In genomic region chr9:136143215-136144001, GRCh38 we compare ENCODE assay signal across 10 cellular contexts. TPM values are rescaled to one million over a fixed set of nuclear protein-coding genes. Genes with fewer than 3 reads are reported as not detected.
A peak's percentile ranks its signal among the peaks of the same experiment; 100 is the strongest.
DNase-seq lines count a peak whose midpoint lies in the region; TF ChIP-seq lines count a peak whose summit lies in the region.
"Had no signal": no experiment of that assay in that cellular context is flagged by ENCODE, and none has a peak within 500 bp of the region (broad histone marks: within the 10 kb centered on the region; RNA-seq: fewer than 3 reads in every experiment).

No MANE protein-coding gene starts in this region.

- DNase-seq in ELF-1 (ENCODE audit: low read depth, low spot score) = peak; percentile 78
- DNase-seq in WERI-Rb-1 = peak; percentile 89
- DNase-seq in left kidney (ENCODE audit: low read depth, low spot score) = peak; percentile 86
- DNase-seq in NCI-H2029 (lab: John Stamatoyannopoulos, UW) = no peak
- DNase-seq in uterus = no peak
- no peak for DNase-seq in stimulated activated CD4-positive, alpha-beta T cell treated with anti-CD3 and anti-CD28 coated beads, Interleukin-4, amount 100 ng/mL, for 4 hours
- no peak for DNase-seq in testis
- DNase-seq: occipital lobe had no signal

- H3K4me3 ChIP-seq in HUES48 (ENCODE audit: low read depth, low read length) = 0 out of 2 replicates have a peak overlapping the region, but pooled peaks have one; percentile 12
- H3K4me3 ChIP-seq in WERI-Rb-1 (ENCODE audit: low read depth, low read length) = no peak overlapping the region
- H3K4me3 ChIP-seq in uterus = no peak overlapping the region
- no peak overlapping the region for H3K4me3 ChIP-seq in testis
- H3K4me3 ChIP-seq: SJSA1 had no signal

- WGBS in testis, 2 donors = 59 to 82% methylated on average over 16 of the region's 16 CpGs

- intact Hi-C loops in uterus (cut with DNase I; ENCODE audit: low total_unique reads) = no loop called here
- intact Hi-C loops in testis (cut with DNase I; ENCODE audit: low total_unique reads) = no loop called here

- TF ChIP-seq CTCF in WERI-Rb-1 (IDR thresholded peaks at IDR 0.05; ENCODE audit: low read depth, low read length) (peak; percentile 84), uterus (IDR thresholded peaks at IDR 0.05) (no peak), testis (IDR thresholded peaks at IDR 0.05) (peak in 1 of 3 experiments; percentile 13)

- H3K27me3 ChIP-seq in HUES48 (ENCODE audit: control insufficient read depth, insufficient read depth, low read length) = no peaks in the 10 kb centered on the region; the same call in 1 of the 2 replicates
- no peaks in the 10 kb centered on the region for H3K27me3 ChIP-seq in WERI-Rb-1 (ENCODE audit: insufficient read depth, low read depth, severe bottlenecking)
- H3K27me3 ChIP-seq in uterus = no peaks in the 10 kb centered on the region
- no peaks in the 10 kb centered on the region for H3K27me3 ChIP-seq in testis

- H3K27ac ChIP-seq in HUES48 (ENCODE audit: low read depth, low read length) (no peak overlapping the region), WERI-Rb-1 (peak overlapping the region; percentile 68), uterus (no peak overlapping the region), testis (no peak overlapping the region)
- H3K27ac ChIP-seq: SJSA1 had no signal

- no peaks in the 10 kb centered on the region for H3K9me3 ChIP-seq in HUES48 (ENCODE audit: control insufficient read depth, insufficient read depth, low read length)
- no peaks in the 10 kb centered on the region for H3K9me3 ChIP-seq in WERI-Rb-1 (ENCODE audit: severe bottlenecking)
- no peaks in the 10 kb centered on the region for H3K9me3 ChIP-seq in uterus
- H3K9me3 ChIP-seq in testis = no peaks in the 10 kb centered on the region
- H3K9me3 ChIP-seq: SJSA1 had no signal

- no peak overlapping the region for H3K9ac ChIP-seq in HUES48 (ENCODE audit: low read depth, low read length)

- H3K36me3 ChIP-seq in HUES48 (ENCODE audit: control insufficient read depth, insufficient read depth, low read length) = no peaks in the 10 kb centered on the region
- no peaks in the 10 kb centered on the region for H3K36me3 ChIP-seq in WERI-Rb-1
- no peaks in the 10 kb centered on the region for H3K36me3 ChIP-seq in uterus
- no peaks in the 10 kb centered on the region for H3K36me3 ChIP-seq in testis (ENCODE audit: low read depth, missing control alignments)
- H3K36me3 ChIP-seq: SJSA1 had no signal

- TF ChIP-seq POLR2A in uterus (IDR thresholded peaks at IDR 0.05) (no peak), testis (IDR thresholded peaks at IDR 0.05) (no peak)

- H3K4me1 ChIP-seq in HUES48 (ENCODE audit: control insufficient read depth, insufficient read depth, low read length) = peaks cover 20% of the 10 kb centered on the region
- no peaks in the 10 kb centered on the region for H3K4me1 ChIP-seq in uterus
- no peaks in the 10 kb centered on the region for H3K4me1 ChIP-seq in testis
- H3K4me1 ChIP-seq: SJSA1 had no signal

RNA-seq across cellular contexts. Expression of gene TMEM250, which starts 24.7 kb away (rescaled TPM):
- total RNA-seq in uterus (10 to 100 TPM; 14.7 to 42.0 (median 28.0) TPM), testis (10 to 100 TPM; 57.8 to 73.0 TPM)
- 29.4 TPM for polyA plus RNA-seq in testis (ENCODE audit: insufficient read depth, low read depth, low replicate concordance)

RNA-seq across cellular contexts. Expression of gene NACC2, which starts 48.3 kb away (rescaled TPM):
- total RNA-seq in uterus (10 to 100 TPM in 3 of 4 donors, 1 to 10 TPM in 1; 8.2 to 57.5 (median 19.1) TPM), testis (10 to 100 TPM; 49.5 to 49.7 TPM)
- 29.3 TPM for polyA plus RNA-seq in testis (ENCODE audit: insufficient read depth, low read depth, low replicate concordance)

Comparison
In these comparisons a context has a peak if more than half of its experiments do, and no peak if none do; other contexts are left out.
1. DNase-seq: peak in ELF-1 (single experiment), WERI-Rb-1 (single experiment) and left kidney (single experiment); none in NCI-H2029 (single experiment), uterus (0 of 2), stimulated activated CD4-positive, alpha-beta T cell treated with anti-CD3 and anti-CD28 coated beads, Interleukin-4, amount 100 ng/mL, for 4 hours (0 of 2) and testis (single experiment).